In the genomic region with DNA sequence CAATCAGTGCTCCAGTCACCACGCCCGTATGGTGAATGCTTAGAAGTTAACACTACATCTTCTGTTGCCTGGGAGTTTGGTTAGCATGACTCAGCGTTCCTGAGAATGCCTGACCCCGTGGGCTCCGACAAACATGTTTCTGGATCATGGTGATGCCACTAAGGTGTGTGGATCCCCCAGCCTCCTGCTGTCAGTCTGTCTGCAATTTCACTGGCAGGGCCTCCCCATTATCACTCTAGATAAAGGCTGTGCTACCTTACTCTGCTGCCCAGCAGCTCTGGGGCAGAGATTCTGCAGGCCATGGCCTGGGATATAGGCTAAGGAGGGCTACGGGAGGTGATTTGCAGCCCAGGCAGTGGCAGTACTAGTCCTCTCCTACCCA, we compare ENCODE assay signal across 1 cellular context.
TF ChIP-seq lines count a peak whose summit lies in the region.

No MANE protein-coding gene starts in this region.

TF ChIP-seq in GM23338, 12 proteins besides CTCF, POLR2A, EP300 and RAD21 (continued from another document):
- TF ChIP-seq, protein P1, sequence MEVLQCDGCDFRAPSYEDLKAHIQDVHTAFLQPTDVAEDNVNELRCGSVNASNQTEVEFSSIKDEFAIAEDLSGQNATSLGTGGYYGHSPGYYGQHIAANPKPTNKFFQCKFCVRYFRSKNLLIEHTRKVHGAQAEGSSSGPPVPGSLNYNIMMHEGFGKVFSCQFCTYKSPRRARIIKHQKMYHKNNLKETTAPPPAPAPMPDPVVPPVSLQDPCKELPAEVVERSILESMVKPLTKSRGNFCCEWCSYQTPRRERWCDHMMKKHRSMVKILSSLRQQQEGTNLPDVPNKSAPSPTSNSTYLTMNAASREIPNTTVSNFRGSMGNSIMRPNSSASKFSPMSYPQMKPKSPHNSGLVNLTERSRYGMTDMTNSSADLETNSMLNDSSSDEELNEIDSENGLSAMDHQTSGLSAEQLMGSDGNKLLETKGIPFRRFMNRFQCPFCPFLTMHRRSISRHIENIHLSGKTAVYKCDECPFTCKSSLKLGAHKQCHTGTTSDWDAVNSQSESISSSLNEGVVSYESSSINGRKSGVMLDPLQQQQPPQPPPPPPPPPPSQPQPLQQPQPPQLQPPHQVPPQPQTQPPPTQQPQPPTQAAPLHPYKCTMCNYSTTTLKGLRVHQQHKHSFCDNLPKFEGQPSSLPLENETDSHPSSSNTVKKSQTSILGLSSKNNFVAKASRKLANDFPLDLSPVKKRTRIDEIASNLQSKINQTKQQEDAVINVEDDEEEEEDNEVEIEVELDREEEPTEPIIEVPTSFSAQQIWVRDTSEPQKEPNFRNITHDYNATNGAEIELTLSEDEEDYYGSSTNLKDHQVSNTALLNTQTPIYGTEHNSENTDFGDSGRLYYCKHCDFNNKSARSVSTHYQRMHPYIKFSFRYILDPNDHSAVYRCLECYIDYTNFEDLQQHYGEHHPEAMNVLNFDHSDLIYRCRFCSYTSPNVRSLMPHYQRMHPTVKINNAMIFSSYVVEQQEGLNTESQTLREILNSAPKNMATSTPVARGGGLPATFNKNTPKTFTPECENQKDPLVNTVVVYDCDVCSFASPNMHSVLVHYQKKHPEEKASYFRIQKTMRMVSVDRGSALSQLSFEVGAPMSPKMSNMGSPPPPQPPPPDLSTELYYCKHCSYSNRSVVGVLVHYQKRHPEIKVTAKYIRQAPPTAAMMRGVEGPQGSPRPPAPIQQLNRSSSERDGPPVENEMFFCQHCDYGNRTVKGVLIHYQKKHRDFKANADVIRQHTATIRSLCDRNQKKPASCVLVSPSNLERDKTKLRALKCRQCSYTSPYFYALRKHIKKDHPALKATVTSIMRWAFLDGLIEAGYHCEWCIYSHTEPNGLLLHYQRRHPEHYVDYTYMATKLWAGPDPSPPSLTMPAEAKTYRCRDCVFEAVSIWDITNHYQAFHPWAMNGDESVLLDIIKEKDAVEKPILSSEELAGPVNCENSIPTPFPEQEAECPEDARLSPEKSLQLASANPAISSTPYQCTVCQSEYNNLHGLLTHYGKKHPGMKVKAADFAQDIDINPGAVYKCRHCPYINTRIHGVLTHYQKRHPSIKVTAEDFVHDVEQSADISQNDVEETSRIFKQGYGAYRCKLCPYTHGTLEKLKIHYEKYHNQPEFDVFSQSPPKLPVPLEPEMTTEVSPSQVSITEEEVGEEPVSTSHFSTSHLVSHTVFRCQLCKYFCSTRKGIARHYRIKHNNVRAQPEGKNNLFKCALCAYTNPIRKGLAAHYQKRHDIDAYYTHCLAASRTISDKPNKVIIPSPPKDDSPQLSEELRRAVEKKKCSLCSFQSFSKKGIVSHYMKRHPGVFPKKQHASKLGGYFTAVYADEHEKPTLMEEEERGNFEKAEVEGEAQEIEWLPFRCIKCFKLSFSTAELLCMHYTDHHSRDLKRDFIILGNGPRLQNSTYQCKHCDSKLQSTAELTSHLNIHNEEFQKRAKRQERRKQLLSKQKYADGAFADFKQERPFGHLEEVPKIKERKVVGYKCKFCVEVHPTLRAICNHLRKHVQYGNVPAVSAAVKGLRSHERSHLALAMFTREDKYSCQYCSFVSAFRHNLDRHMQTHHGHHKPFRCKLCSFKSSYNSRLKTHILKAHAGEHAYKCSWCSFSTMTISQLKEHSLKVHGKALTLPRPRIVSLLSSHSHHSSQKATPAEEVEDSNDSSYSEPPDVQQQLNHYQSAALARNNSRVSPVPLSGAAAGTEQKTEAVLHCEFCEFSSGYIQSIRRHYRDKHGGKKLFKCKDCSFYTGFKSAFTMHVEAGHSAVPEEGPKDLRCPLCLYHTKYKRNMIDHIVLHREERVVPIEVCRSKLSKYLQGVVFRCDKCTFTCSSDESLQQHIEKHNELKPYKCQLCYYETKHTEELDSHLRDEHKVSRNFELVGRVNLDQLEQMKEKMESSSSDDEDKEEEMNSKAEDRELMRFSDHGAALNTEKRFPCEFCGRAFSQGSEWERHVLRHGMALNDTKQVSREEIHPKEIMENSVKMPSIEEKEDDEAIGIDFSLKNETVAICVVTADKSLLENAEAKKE (CRISPR knock-in tag; IDR thresholded peaks at IDR 0.05) = no peak
- TF ChIP-seq JUNB (IDR thresholded peaks at IDR 0.05; ENCODE audit: unreplicated experiment) (no peak), EZH2phosphoT487 (IDR thresholded peaks at IDR 0.05; ENCODE audit: unreplicated experiment) (no peak), STAT1 (IDR thresholded peaks at IDR 0.05; ENCODE audit: unreplicated experiment) (no peak)
